ENCODE assay signal across 9 cellular contexts in genomic region chr2:64273524-64274398, GRCh38.
DNase-seq lines count a peak whose midpoint lies in the region; ATAC-seq and TF ChIP-seq lines count a peak whose summit lies in the region.
"Had no signal": no experiment of that assay in that cellular context is flagged by ENCODE, and none has a peak within 500 bp of the region (broad histone marks: within the 10 kb centered on the region; RNA-seq: fewer than 3 reads in every experiment).

No MANE protein-coding gene starts in this region.

- H3K9me2 ChIP-seq in GM23338 (ENCODE audit: insufficient read depth) (peaks cover 6% of the 10 kb centered on the region; the same call in 1 of the 2 replicates), SK-N-SH (no peaks in the 10 kb centered on the region)

- no peak for TF ChIP-seq RAD21 in SK-N-SH (IDR thresholded peaks at IDR 0.05; ENCODE audit: low read length)

- no peaks in the 10 kb centered on the region for H3K27me3 ChIP-seq in GM23338 (ENCODE audit: insufficient read depth)
- no peaks in the 10 kb centered on the region for H3K27me3 ChIP-seq in SK-N-SH (ENCODE audit: insufficient read depth)
- H3K27me3 ChIP-seq in osteoblast (ENCODE audit: insufficient read depth, low read length): no peaks in the 10 kb centered on the region

- peaks cover 20% of the 10 kb centered on the region for H3K36me3 Mint-ChIP-seq in GM23338 (ENCODE audit: low read depth)
- H3K36me3 Mint-ChIP-seq: natural killer cell had no signal

- peaks cover 22% of the 10 kb centered on the region for H3K27me3 Mint-ChIP-seq in GM23338 (ENCODE audit: insufficient read depth, low read depth, poor library complexity)

- H3K4me2 ChIP-seq in GM23338 (peak overlapping the region; percentile 34), SK-N-SH (peak overlapping the region; percentile 23; the same call in 1 of the 2 replicates), osteoblast (ENCODE audit: insufficient read depth, low read length) (peak overlapping the region; percentile 42)

- no peaks in the 10 kb centered on the region for H3K9me3 ChIP-seq in SK-N-SH
- H3K9me3 ChIP-seq in osteoblast (ENCODE audit: low read depth, low read length): no peaks in the 10 kb centered on the region

- no peak overlapping the region; the same call in 2 of the 3 replicates for H3K4me3 Mint-ChIP-seq in GM23338
- H3K4me3 Mint-ChIP-seq: natural killer cell had no signal

- H3K36me3 ChIP-seq in GM23338 (ENCODE audit: insufficient read depth) (no peaks in the 10 kb centered on the region), SK-N-SH (replicated peaks in 1 of 2; ENCODE audit: control insufficient read depth in 1 of 2, insufficient read depth in 2 of 2, low read length in 1 of 2) (no peaks in the 10 kb centered on the region), osteoblast (ENCODE audit: insufficient read depth, low read length) (no peaks in the 10 kb centered on the region)

- TF ChIP-seq CTCF in GM23338 (conservative IDR thresholded peaks at IDR 0.05; ENCODE audit: low read depth in 2 of 2) (no peak), SK-N-SH (IDR thresholded peaks at IDR 0.05) (no peak), osteoblast (IDR thresholded peaks at IDR 0.05; ENCODE audit: extremely low read depth, low read depth, low read length) (no peak)

- no peak overlapping the region for H3K4me3 ChIP-seq in GM23338
- no peak overlapping the region for H3K4me3 ChIP-seq in SK-N-SH (ENCODE audit: low read depth in 2 of 2, low read length in 1 of 2)
- H3K4me3 ChIP-seq in osteoblast (ENCODE audit: insufficient read depth, low read length): no peak overlapping the region

- TF ChIP-seq EP300 in SK-N-SH (IDR thresholded peaks at IDR 0.05; ENCODE audit: borderline replicate concordance in 1 of 2, low read depth in 1 of 2, low read length in 1 of 2): peak in 1 of 2 experiments; percentile 73; a peak in 2 of 4 replicates

- H4K20me1 ChIP-seq in GM23338 (replicated peaks; ENCODE audit: insufficient read depth) (no peaks in the 10 kb centered on the region), SK-N-SH (ENCODE audit: insufficient read depth) (no peaks in the 10 kb centered on the region), osteoblast (ENCODE audit: insufficient read depth, low read length) (no peaks in the 10 kb centered on the region)

- POLR2A ChIA-PET in SK-N-SH (lab: Yijun Ruan, JAX): no interaction called here

- peaks cover 49% of the 10 kb centered on the region for H3K4me1 ChIP-seq in GM23338 (ENCODE audit: insufficient read depth)
- peaks cover 20 to 35% of the 10 kb centered on the region in 2 experiments for H3K4me1 ChIP-seq in SK-N-SH (ENCODE audit: control insufficient read depth in 1 of 2, insufficient read depth in 2 of 2, low read depth in 1 of 2, low read length in 1 of 2)
- H3K4me1 ChIP-seq in osteoblast (ENCODE audit: insufficient read depth, low read length): peaks cover 41% of the 10 kb centered on the region

- H3K79me2 ChIP-seq in GM23338 (replicated peaks; ENCODE audit: insufficient read depth) (no peaks in the 10 kb centered on the region), SK-N-SH (ENCODE audit: insufficient read depth) (no peaks in the 10 kb centered on the region), osteoblast (ENCODE audit: insufficient read depth, low read length) (no peaks in the 10 kb centered on the region)

- no peak overlapping the region for H2AFZ ChIP-seq in GM23338
- H2AFZ ChIP-seq in SK-N-SH (ENCODE audit: low read depth): 0 out of 2 replicates have a peak overlapping the region, but pooled peaks have one; percentile 37
- H2AFZ ChIP-seq in osteoblast (ENCODE audit: low read length): peak overlapping the region; percentile 6

- peaks cover 78% of the 10 kb centered on the region for H3K4me1 Mint-ChIP-seq in GM23338

- DNase-seq in GM23338 (ENCODE audit: low spot score) (no peak), SK-N-SH (peak; percentile 27), fibroblast of gingiva (ENCODE audit: low read depth) (peak; percentile 74), osteoblast (ENCODE audit: insufficient read length, low spot score, missing footprints) (peak; percentile 89), NCI-H748 (lab: John Stamatoyannopoulos, UW; ENCODE audit: unreplicated experiment) (no peak)
- DNase-seq in stimulated activated naive CD4-positive, alpha-beta T cell (lab: John Stamatoyannopoulos, UW): no peak
- no peak for DNase-seq in stimulated activated CD4-positive, alpha-beta T cell treated with anti-CD3 and anti-CD28 coated beads, Interleukin-4, amount 100 ng/mL, for 24 hours
- DNase-seq: natural killer cell had no signal

- peaks cover 7% of the 10 kb centered on the region for H3K9me3 Mint-ChIP-seq in GM23338
- H3K9me3 Mint-ChIP-seq: natural killer cell had no signal

- no peak overlapping the region; the same call in 1 of the 2 replicates for H3K9ac ChIP-seq in SK-N-SH

- ATAC-seq in GM23338 (no peak), HG03045 (IDR thresholded peaks at IDR 0.05; ENCODE audit: unreplicated experiment) (no peak)

- 0 out of 2 replicates have a peak, but pooled peaks cover 6% of the 10 kb centered on the region for H3F3A ChIP-seq in GM23338 (replicated peaks; ENCODE audit: low read depth)
- peaks cover 19% of the 10 kb centered on the region for H3F3A ChIP-seq in SK-N-SH (replicated peaks; ENCODE audit: insufficient read depth)

- peak overlapping the region; percentile 80 for H3K27ac Mint-ChIP-seq in GM23338

- H3K27ac ChIP-seq in GM23338 (ENCODE audit: low read depth) (peak overlapping the region; percentile 80), SK-N-SH (ENCODE audit: low read depth in 2 of 2, low read length in 1 of 2) (peak overlapping the region; percentile 67 to 80), osteoblast (ENCODE audit: low read depth, low read length) (peak overlapping the region; percentile 42)

- WGBS in SK-N-SH (ENCODE audit: low lambda C conversion rate): 35% methylated on average over 4 of the region's 6 CpGs

- CTCF ChIA-PET in SK-N-SH (lab: Yijun Ruan, JAX): interaction anchor here (0.8 kb wide), 1 partner anchor 432 kb away, joined by 3 read pairs; the partner anchor contains the start of gene UGP2

TF ChIP-seq in GM23338, 12 proteins besides CTCF, POLR2A, EP300 and RAD21 (continues in another document):
- TF ChIP-seq JUNB (IDR thresholded peaks at IDR 0.05; ENCODE audit: unreplicated experiment) (no peak), STAT1 (IDR thresholded peaks at IDR 0.05; ENCODE audit: unreplicated experiment) (no peak), EZH2 (IDR thresholded peaks at IDR 0.05; ENCODE audit: low read depth, unreplicated experiment) (no peak), POLR2AphosphoS5 (IDR thresholded peaks at IDR 0.05; ENCODE audit: low read depth) (no peak)
- TF ChIP-seq, protein P1, sequence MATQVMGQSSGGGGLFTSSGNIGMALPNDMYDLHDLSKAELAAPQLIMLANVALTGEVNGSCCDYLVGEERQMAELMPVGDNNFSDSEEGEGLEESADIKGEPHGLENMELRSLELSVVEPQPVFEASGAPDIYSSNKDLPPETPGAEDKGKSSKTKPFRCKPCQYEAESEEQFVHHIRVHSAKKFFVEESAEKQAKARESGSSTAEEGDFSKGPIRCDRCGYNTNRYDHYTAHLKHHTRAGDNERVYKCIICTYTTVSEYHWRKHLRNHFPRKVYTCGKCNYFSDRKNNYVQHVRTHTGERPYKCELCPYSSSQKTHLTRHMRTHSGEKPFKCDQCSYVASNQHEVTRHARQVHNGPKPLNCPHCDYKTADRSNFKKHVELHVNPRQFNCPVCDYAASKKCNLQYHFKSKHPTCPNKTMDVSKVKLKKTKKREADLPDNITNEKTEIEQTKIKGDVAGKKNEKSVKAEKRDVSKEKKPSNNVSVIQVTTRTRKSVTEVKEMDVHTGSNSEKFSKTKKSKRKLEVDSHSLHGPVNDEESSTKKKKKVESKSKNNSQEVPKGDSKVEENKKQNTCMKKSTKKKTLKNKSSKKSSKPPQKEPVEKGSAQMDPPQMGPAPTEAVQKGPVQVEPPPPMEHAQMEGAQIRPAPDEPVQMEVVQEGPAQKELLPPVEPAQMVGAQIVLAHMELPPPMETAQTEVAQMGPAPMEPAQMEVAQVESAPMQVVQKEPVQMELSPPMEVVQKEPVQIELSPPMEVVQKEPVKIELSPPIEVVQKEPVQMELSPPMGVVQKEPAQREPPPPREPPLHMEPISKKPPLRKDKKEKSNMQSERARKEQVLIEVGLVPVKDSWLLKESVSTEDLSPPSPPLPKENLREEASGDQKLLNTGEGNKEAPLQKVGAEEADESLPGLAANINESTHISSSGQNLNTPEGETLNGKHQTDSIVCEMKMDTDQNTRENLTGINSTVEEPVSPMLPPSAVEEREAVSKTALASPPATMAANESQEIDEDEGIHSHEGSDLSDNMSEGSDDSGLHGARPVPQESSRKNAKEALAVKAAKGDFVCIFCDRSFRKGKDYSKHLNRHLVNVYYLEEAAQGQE (IDR thresholded peaks at IDR 0.05; ENCODE audit: unreplicated experiment): no peak

TF ChIP-seq in SK-N-SH, 30 proteins besides CTCF, POLR2A, EP300 and RAD21 (continues in another document):
- TF ChIP-seq ZBTB33 (IDR thresholded peaks at IDR 0.05; ENCODE audit: borderline replicate concordance, low read depth): no peak
- no peak for TF ChIP-seq RFX5 (IDR thresholded peaks at IDR 0.05; ENCODE audit: low read length)
- TF ChIP-seq TAF1 (IDR thresholded peaks at IDR 0.05; ENCODE audit: borderline replicate concordance, low read depth, low read length): no peak
- no peak for TF ChIP-seq RCOR1 (IDR thresholded peaks at IDR 0.05; ENCODE audit: low read length)
- no peak for TF ChIP-seq FOXM1 (IDR thresholded peaks at IDR 0.05; ENCODE audit: low read depth)
- TF ChIP-seq, protein P2, sequence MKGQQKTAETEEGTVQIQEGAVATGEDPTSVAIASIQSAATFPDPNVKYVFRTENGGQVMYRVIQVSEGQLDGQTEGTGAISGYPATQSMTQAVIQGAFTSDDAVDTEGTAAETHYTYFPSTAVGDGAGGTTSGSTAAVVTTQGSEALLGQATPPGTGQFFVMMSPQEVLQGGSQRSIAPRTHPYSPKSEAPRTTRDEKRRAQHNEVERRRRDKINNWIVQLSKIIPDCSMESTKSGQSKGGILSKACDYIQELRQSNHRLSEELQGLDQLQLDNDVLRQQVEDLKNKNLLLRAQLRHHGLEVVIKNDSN (IDR thresholded peaks at IDR 0.05; ENCODE audit: borderline replicate concordance, low read depth): no peak
- no peak for TF ChIP-seq FOXJ3 (CRISPR knock-in tag; IDR thresholded peaks at IDR 0.05)

Comparison
In these comparisons a context has a peak if more than half of its experiments do, and no peak if none do; other contexts are left out.
1. DNase-seq: peak in SK-N-SH (single experiment), fibroblast of gingiva (single experiment) and osteoblast (single experiment); none in GM23338 (single experiment), stimulated activated naive CD4-positive, alpha-beta T cell (0 of 6), NCI-H748 (single experiment) and stimulated activated CD4-positive, alpha-beta T cell treated with anti-CD3 and anti-CD28 coated beads, Interleukin-4, amount 100 ng/mL, for 24 hours (single experiment).
2. Peak in every context shown above with its lines, with median percentiles within 50 percentile points of each other: H3K27ac ChIP-seq and H3K4me2 ChIP-seq.